16 cellular contexts compared by ENCODE assay signal in the genomic region with DNA sequence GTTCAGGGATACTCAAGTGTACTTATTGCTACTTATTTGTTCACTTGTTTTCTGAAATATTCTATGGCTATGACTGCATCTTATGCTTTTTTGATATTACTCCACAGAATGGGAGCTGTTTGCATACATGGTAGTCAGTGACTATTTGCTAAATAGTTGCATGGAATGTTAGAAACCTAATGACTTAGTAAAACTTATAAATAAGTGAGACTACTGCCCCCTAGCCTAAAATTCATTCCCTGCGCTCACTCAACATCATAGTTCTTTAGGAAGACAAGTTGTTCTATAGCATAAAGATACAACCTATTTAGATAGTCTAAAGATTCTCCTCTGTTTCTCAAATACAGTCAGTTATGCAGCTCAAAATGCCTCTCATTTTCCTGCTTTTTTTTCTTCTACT.
A peak's percentile ranks its signal among the peaks of the same experiment; 100 is the strongest.
DNase-seq lines count a peak whose midpoint lies in the region; TF ChIP-seq lines count a peak whose summit lies in the region.
"Had no signal": no experiment of that assay in that cellular context is flagged by ENCODE, and none has a peak within 500 bp of the region (broad histone marks: within the 10 kb centered on the region; RNA-seq: fewer than 3 reads in every experiment).

No MANE protein-coding gene starts in this region.

- peaks cover 6% of the 10 kb centered on the region for H3K4me1 Mint-ChIP-seq in mesothelial cell of epicardium
- H3K4me1 Mint-ChIP-seq: T-cell had no signal

- no peaks in the 10 kb centered on the region for H3F3A ChIP-seq in DOHH2 (ENCODE audit: control insufficient read depth, insufficient read depth)

- H3K9me3 ChIP-seq in DOHH2 (ENCODE audit: control insufficient read depth, insufficient read depth, low read length), result no peaks in the 10 kb centered on the region
- no peaks in the 10 kb centered on the region for H3K9me3 ChIP-seq in Karpas-422 (ENCODE audit: low read length)
- H3K9me3 ChIP-seq in mammary epithelial cell (replicated peaks; ENCODE audit: insufficient read depth, low read length), result no peaks in the 10 kb centered on the region
- H3K9me3 ChIP-seq: testis had no signal

- H3K36me3 ChIP-seq in DOHH2 (ENCODE audit: control insufficient read depth, low read length), result no peaks in the 10 kb centered on the region
- no peaks in the 10 kb centered on the region for H3K36me3 ChIP-seq in Karpas-422 (ENCODE audit: insufficient read depth, low read length)
- no peaks in the 10 kb centered on the region for H3K36me3 ChIP-seq in mammary epithelial cell (ENCODE audit: insufficient read depth, low read length)

- no peak overlapping the region for H3K9ac ChIP-seq in Karpas-422 (ENCODE audit: low read length)
- no peak overlapping the region for H3K9ac ChIP-seq in mammary epithelial cell (ENCODE audit: insufficient read depth, low read length)

- H3K36me3 Mint-ChIP-seq in mesothelial cell of epicardium, result no peaks in the 10 kb centered on the region
- H3K36me3 Mint-ChIP-seq: natural killer cell treated with Interleukin-12 subunit alpha and Interleukin-12 subunit beta and Interleukin-15 and Interleukin-18, amount 100 ng/mL, for 72 hours; T-cell had no signal

- CTCF ChIA-PET in mammary epithelial cell (lab: Charles Lee; ENCODE audit: low non-redundant PET), result interaction anchor here (0.6 to 0.8 kb wide), 3 partner anchors 9 to 506 kb away, joined by 3 to 4 read pairs (median 3); no protein-coding TSS in a partner anchor

- H3K9me2 ChIP-seq in DOHH2 (replicated peaks; ENCODE audit: control insufficient read depth, low read length) (no peaks in the 10 kb centered on the region), Karpas-422 (replicated peaks; ENCODE audit: insufficient read depth, low read length) (no peaks in the 10 kb centered on the region)

- BruUV-seq in mammary epithelial cell (replicated peaks; lab: Mats Ljungman, UMichigan), result no TSS peak

- H3K4me1 ChIP-seq in DOHH2 (ENCODE audit: control insufficient read depth, low read length) (no peaks in the 10 kb centered on the region), Karpas-422 (ENCODE audit: low read length) (no peaks in the 10 kb centered on the region), mammary epithelial cell (ENCODE audit: insufficient read depth, low read length) (peaks cover 20% of the 10 kb centered on the region)
- H3K4me1 ChIP-seq: testis had no signal

- no peaks in the 10 kb centered on the region for H3K9me3 Mint-ChIP-seq in mesothelial cell of epicardium
- H3K9me3 Mint-ChIP-seq: T-cell had no signal

- H3K4me2 ChIP-seq in DOHH2 (ENCODE audit: low read length), result no peak overlapping the region
- no peak overlapping the region for H3K4me2 ChIP-seq in Karpas-422 (ENCODE audit: low read depth, low read length, poor library complexity, severe bottlenecking)
- no peak overlapping the region for H3K4me2 ChIP-seq in mammary epithelial cell (ENCODE audit: insufficient read depth, low read depth, low read length)

- no peaks in the 10 kb centered on the region for H3K79me2 ChIP-seq in DOHH2 (ENCODE audit: control insufficient read depth, low read length)
- no peaks in the 10 kb centered on the region for H3K79me2 ChIP-seq in Karpas-422 (ENCODE audit: low read length)
- H3K79me2 ChIP-seq in mammary epithelial cell (ENCODE audit: insufficient read depth, low read length), result no peaks in the 10 kb centered on the region

- no peak overlapping the region for H3K27ac Mint-ChIP-seq in mesothelial cell of epicardium
- H3K27ac Mint-ChIP-seq: natural killer cell treated with Interleukin-12 subunit alpha and Interleukin-12 subunit beta and Interleukin-15 and Interleukin-18, amount 100 ng/mL, for 72 hours; T-cell had no signal

- H3K27ac ChIP-seq in DOHH2 (ENCODE audit: low read depth, low read length) (no peak overlapping the region), Karpas-422 (ENCODE audit: low read length) (no peak overlapping the region), mammary epithelial cell (ENCODE audit: insufficient read depth, low read depth, low read length) (no peak overlapping the region)
- H3K27ac ChIP-seq: skin epidermis, testis had no signal

- 100% methylated on average over 1 of the region's 1 CpG for WGBS in mammary epithelial cell (ENCODE audit: low coverage, missing lambda C conversion rate)

- H3K27me3 ChIP-seq in DOHH2 (ENCODE audit: control insufficient read depth, low read length) (no peaks in the 10 kb centered on the region), Karpas-422 (ENCODE audit: low read length) (no peaks in the 10 kb centered on the region), mammary epithelial cell (ENCODE audit: insufficient read depth, low read length) (no peaks in the 10 kb centered on the region)
- H3K27me3 ChIP-seq: testis had no signal

- H2AFZ ChIP-seq in Karpas-422 (ENCODE audit: low read length), result no peak overlapping the region
- no peak overlapping the region for H2AFZ ChIP-seq in mammary epithelial cell (ENCODE audit: low read depth, low read length)

- no peaks in the 10 kb centered on the region for H4K20me1 ChIP-seq in DOHH2 (ENCODE audit: control insufficient read depth, insufficient read depth, low read depth, low read length)
- no peaks in the 10 kb centered on the region for H4K20me1 ChIP-seq in Karpas-422 (ENCODE audit: insufficient read depth, low read depth, low read length)
- H4K20me1 ChIP-seq in mammary epithelial cell (ENCODE audit: insufficient read depth, low read length), result no peaks in the 10 kb centered on the region

- H3K27me3 Mint-ChIP-seq in mesothelial cell of epicardium (ENCODE audit: low read depth), result no peaks in the 10 kb centered on the region
- H3K27me3 Mint-ChIP-seq: natural killer cell treated with Interleukin-12 subunit alpha and Interleukin-12 subunit beta and Interleukin-15 and Interleukin-18, amount 100 ng/mL, for 72 hours; T-cell had no signal

- no peak overlapping the region for H3K4me3 ChIP-seq in DOHH2 (ENCODE audit: low read length)
- no peak overlapping the region for H3K4me3 ChIP-seq in Karpas-422 (ENCODE audit: low read length)
- H3K4me3 ChIP-seq in mammary epithelial cell (replicated peaks in 1 of 3; ENCODE audit: insufficient read depth in 1 of 3, low read depth in 2 of 3, low read length in 3 of 3), result no peak overlapping the region
- H3K4me3 ChIP-seq: skin epidermis, testis had no signal

- in situ Hi-C loops in mammary epithelial cell (cut with MboI; ENCODE audit: low sequenced_read_pairs in 2 of 2), result no loop called here

- dilution Hi-C loops in mammary epithelial cell (cut with HindIII; ENCODE audit: low sequenced_read_pairs), result no loop called here

- intact Hi-C loops in mammary epithelial cell (cut with micrococcal nuclease), result loop anchor here (5.0 kb wide), 1 partner anchor 579 kb away; no protein-coding TSS in a partner anchor

- DNase-seq in Karpas-422, result peak; percentile 70
- no peak for DNase-seq in mammary epithelial cell
- DNase-seq in mesothelial cell of epicardium (ENCODE audit: low spot score in 2 of 2, unreplicated experiment in 2 of 2), result no peak
- no peak for DNase-seq in NCI-H2196 treated with DMSO at 0.1 percent for 48 hours (lab: John Stamatoyannopoulos, UW; ENCODE audit: unreplicated experiment)
- DNase-seq in NCI-H748 (lab: John Stamatoyannopoulos, UW; ENCODE audit: unreplicated experiment), result no peak
- no peak for DNase-seq in NCI-H82 treated with DMSO at 0.1 percent for 48 hours (lab: John Stamatoyannopoulos, UW; ENCODE audit: unreplicated experiment)
- no peak for DNase-seq in HK-2 (ENCODE audit: unreplicated experiment)
- DNase-seq: activated gamma-delta T cell, COR-L47, foreskin melanocyte, KBM-7, T-cell, testis had no signal

- TF ChIP-seq CTCF in DOHH2 (IDR thresholded peaks at IDR 0.05; ENCODE audit: low read depth, low read length, poor library complexity, severe bottlenecking) (peak; percentile 41), mammary epithelial cell (conservative IDR thresholded peaks at IDR 0.05 in 1 of 2, IDR thresholded peaks at IDR 0.05 in 1 of 2; ENCODE audit: extremely low read depth in 1 of 2, insufficient read depth in 1 of 2, low read depth in 1 of 2, low read length in 2 of 2) (peak; percentile 33 to 46), mesothelial cell of epicardium (IDR thresholded peaks at IDR 0.05; ENCODE audit: unreplicated experiment) (peak; percentile 27)

- no peak overlapping the region for H3K4me3 Mint-ChIP-seq in mesothelial cell of epicardium
- H3K4me3 Mint-ChIP-seq: natural killer cell treated with Interleukin-12 subunit alpha and Interleukin-12 subunit beta and Interleukin-15 and Interleukin-18, amount 100 ng/mL, for 72 hours; T-cell had no signal
